Comparison of ENCODE assay signal across 31 cellular contexts in the genomic region with DNA sequence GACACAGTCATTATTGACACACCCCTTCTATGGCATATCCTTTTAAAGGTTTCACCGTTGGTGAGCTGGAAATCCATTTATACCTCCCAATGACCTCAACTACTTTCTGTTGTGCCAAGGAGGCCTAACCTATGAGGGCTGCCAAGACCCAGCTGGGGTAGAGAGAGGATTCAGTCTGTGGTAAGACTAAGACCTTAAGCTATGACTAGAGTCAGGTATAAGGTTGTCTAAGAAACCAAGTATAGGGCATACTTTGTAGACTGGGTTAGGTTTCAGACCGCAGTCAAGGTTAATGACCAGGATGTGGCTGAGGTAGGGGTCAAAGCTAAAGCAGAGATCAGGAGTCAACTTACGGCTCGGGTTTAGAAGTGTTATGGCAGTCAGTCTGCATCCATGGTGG.
"Had no signal": no experiment of that assay in that cellular context is flagged by ENCODE, and none has a peak within 500 bp of the region (broad histone marks: within the 10 kb centered on the region; RNA-seq: fewer than 3 reads in every experiment).

No MANE protein-coding gene starts in this region.

- FAIRE-seq: K562, RCC 7860 had no signal

- H3K4me3 ChIP-seq: K562, MG63, PC-9, SJCRH30, SK-N-MC had no signal

- H3K27ac ChIP-seq: PC-9, RWPE1, SJCRH30, SK-N-MC had no signal

- H3K4me2 ChIP-seq: PC-9 had no signal

- ATAC-seq: K562, Panc1, Right ventricle myocardium inferior, SK-N-SH treated with all-trans-retinoic acid at 6 μM for 48 hours had no signal

- DNase-seq: Kasumi-1, KG1, MG63, NCI-H1048, NCI-H1092 treated with DMSO at 0.1 percent for 48 hours, NCI-H1436, NCI-H146, NCI-H1694, NCI-H187, NCI-H1930, NCI-H2029 treated with DMSO at 0.1 percent for 48 hours, NCI-H2081 treated with DMSO at 0.1 percent for 48 hours, NCI-H2171 treated with DMSO at 0.1 percent for 48 hours, NCI-H2227 treated with DMSO at 0.1 percent for 48 hours, NCI-H345, NCI-H446, NCI-H510A treated with DMSO at 0.1 percent for 48 hours, NCI-H524 treated with DMSO at 0.1 percent for 48 hours, NCI-H526 treated with DMSO at 0.1 percent for 48 hours, NCI-H748 treated with DMSO at 0.1 percent for 48 hours, PC-9, SHP77, SIG-M5, SJCRH30 had no signal

- H2AFZ ChIP-seq: PC-9 had no signal

- H3K36me3 ChIP-seq: MG63, SJCRH30 had no signal

- H3K27me3 ChIP-seq: MG63, SJCRH30 had no signal

- H3K9me3 ChIP-seq: MG63, SJCRH30 had no signal
